Comparison of ENCODE assay signal across 20 cellular contexts in the genomic region with DNA sequence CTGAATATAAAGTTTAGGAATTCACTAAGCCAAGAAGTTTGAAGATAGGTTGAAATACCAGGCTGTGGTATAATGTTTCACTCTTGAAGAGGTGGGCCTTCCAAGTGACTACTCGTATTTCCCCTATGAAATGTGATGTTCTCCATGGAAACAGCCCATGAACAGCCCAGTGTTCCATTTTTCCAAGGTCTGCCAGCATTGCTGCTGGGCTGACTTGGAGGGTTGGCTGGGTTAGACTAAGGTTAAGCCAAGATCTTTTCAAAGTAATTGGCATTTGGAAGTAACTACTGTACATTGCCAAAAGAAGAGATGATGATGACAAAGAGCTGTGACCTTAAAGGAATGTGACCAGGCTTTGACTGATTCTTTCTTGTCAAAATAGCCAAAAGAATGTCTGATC.
DNase-seq lines count a peak whose midpoint lies in the region; ATAC-seq lines count a peak whose summit lies in the region.
"Had no signal": no experiment of that assay in that cellular context is flagged by ENCODE, and none has a peak within 500 bp of the region (broad histone marks: within the 10 kb centered on the region; RNA-seq: fewer than 3 reads in every experiment).

No MANE protein-coding gene starts in this region.

- H3K9ac ChIP-seq in adipocyte (ENCODE audit: low read length) (no peak overlapping the region), subcutaneous abdominal adipose tissue (ENCODE audit: low read length in 5 of 5) (no peak overlapping the region)

- H3K9me3 ChIP-seq in adipocyte (ENCODE audit: control insufficient read depth, low read length) (no peaks in the 10 kb centered on the region), subcutaneous abdominal adipose tissue (ENCODE audit: control insufficient read depth in 5 of 5, low read length in 5 of 5) (no peaks in the 10 kb centered on the region)
- H3K9me3 ChIP-seq: upper lobe of right lung had no signal

- H3K4me1 ChIP-seq in adipocyte (ENCODE audit: control insufficient read depth, insufficient read depth, low read length) (peaks cover 42% of the 10 kb centered on the region), subcutaneous abdominal adipose tissue (ENCODE audit: control insufficient read depth in 5 of 5, insufficient read depth in 5 of 5, low read length in 5 of 5) (peaks cover 0 to 15% (median 3%) of the 10 kb centered on the region in 5 donors)
- H3K4me1 ChIP-seq: upper lobe of right lung had no signal

- H3K36me3 ChIP-seq in adipocyte (ENCODE audit: control insufficient read depth, insufficient read depth, low read length, severe bottlenecking): no peaks in the 10 kb centered on the region
- no peaks in the 10 kb centered on the region for H3K36me3 ChIP-seq in subcutaneous abdominal adipose tissue (ENCODE audit: control insufficient read depth in 5 of 5, insufficient read depth in 5 of 5, low read length in 5 of 5)
- H3K36me3 ChIP-seq: upper lobe of right lung had no signal

- H3K27me3 ChIP-seq in adipocyte (replicated peaks; ENCODE audit: control insufficient read depth, insufficient read depth, low read length): no peaks in the 10 kb centered on the region
- no peaks in the 10 kb centered on the region for H3K27me3 ChIP-seq in subcutaneous abdominal adipose tissue (ENCODE audit: control insufficient read depth in 5 of 5, insufficient read depth in 4 of 5, low read length in 5 of 5)
- H3K27me3 ChIP-seq: hepatocyte, upper lobe of right lung had no signal

- peak overlapping the region; percentile 58 for H3K27ac ChIP-seq in subcutaneous abdominal adipose tissue (ENCODE audit: low read depth, low read length)
- H3K27ac ChIP-seq: hepatocyte, upper lobe of right lung had no signal

- DNase-seq in NCI-H2171 treated with DMSO at 0.1 percent for 48 hours (lab: John Stamatoyannopoulos, UW) (peak; percentile 9), NCI-H2171 (lab: John Stamatoyannopoulos, UW) (no peak), adipocyte (ENCODE audit: low read depth) (peak; percentile 46), globus pallidus (ENCODE audit: low spot score) (peak; percentile 23), DMS114 treated with DMSO at 0.1 percent for 48 hours (lab: John Stamatoyannopoulos, UW; ENCODE audit: unreplicated experiment) (no peak)
- no peak for DNase-seq in central memory CD4-positive, alpha-beta T cell
- DNase-seq: 8988T; activated CD8-positive, alpha-beta memory T cell treated with anti-CD3 and anti-CD28 coated beads, Interleukin-2, amount 50 U/mL, for 48 hours; activated gamma-delta T cell; amniotic stem cell; cerebellar nuclear complex; naive B cell; NCI-H1694; posterior cingulate gyrus; stimulated activated naive CD8-positive, alpha-beta T cell treated with anti-CD3 and anti-CD28 coated beads, Interleukin-15, amount 100 ng/mL, for 72 hours; T-cell; upper lobe of right lung had no signal

- ATAC-seq in HG03442 (IDR thresholded peaks at IDR 0.05; ENCODE audit: unreplicated experiment): no peak
- ATAC-seq: stimulated activated naive CD8-positive, alpha-beta T cell treated with anti-CD3 and anti-CD28 coated beads, Interleukin-15, amount 100 ng/mL, for 72 hours; T-cell; upper lobe of right lung had no signal

- H3K4me3 ChIP-seq in adipocyte (ENCODE audit: low read length) (no peak overlapping the region), subcutaneous abdominal adipose tissue (ENCODE audit: low read depth in 1 of 5, low read length in 5 of 5) (no peak overlapping the region)
- H3K4me3 ChIP-seq: hepatocyte, upper lobe of right lung had no signal

Comparison
In these comparisons a context has a peak if more than half of its experiments do, and no peak if none do; other contexts are left out.
1. DNase-seq: peak in NCI-H2171 treated with DMSO at 0.1 percent for 48 hours (single experiment), adipocyte (single experiment) and globus pallidus (single experiment); none in NCI-H2171 (single experiment), DMS114 treated with DMSO at 0.1 percent for 48 hours (single experiment) and central memory CD4-positive, alpha-beta T cell (single experiment).